12 cellular contexts compared by ENCODE assay signal in the genomic region with DNA sequence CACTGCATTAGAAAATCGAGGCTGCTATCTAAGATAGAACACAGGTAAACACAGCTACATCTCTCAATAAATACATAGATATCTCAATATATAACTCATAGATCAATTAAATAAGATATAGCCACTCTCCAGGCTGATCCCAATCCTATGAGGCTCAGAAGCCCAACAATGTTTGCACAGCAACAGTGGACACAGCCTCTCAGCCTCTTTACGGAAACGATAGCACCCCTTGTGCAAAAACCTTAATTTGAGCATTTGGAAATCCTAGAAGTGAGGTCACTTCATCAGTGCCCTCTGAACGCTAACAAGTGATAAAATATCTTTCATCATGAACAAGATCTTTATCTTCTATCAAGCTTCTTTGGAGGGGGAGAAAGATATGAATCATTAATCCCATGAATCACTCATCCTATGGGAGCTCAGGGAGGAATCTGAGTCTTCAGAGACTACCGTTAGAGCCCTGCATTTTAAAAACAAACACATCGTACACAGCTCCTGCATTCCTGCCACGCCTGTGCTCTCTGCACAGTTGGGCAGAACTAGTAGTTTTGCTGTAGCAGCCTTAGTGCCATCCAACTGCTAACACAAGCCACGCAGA.
DNase-seq lines count a peak whose midpoint lies in the region; ATAC-seq and TF ChIP-seq lines count a peak whose summit lies in the region.
"Had no signal": no experiment of that assay in that cellular context is flagged by ENCODE, and none has a peak within 500 bp of the region (broad histone marks: within the 10 kb centered on the region; RNA-seq: fewer than 3 reads in every experiment).

No MANE protein-coding gene starts in this region.

- peak; percentile 92 for DNase-seq in LHCN-M2 (ENCODE audit: low read depth)
- peak; percentile 30 for DNase-seq in astrocyte of the spinal cord (ENCODE audit: low read depth, low spot score)
- peak; percentile 68 for DNase-seq in iris pigment epithelial cell (ENCODE audit: low read depth)
- DNase-seq in G401 (ENCODE audit: low spot score), result no peak
- no peak for DNase-seq in stimulated activated CD4-positive, alpha-beta T cell treated with anti-CD3 and anti-CD28 coated beads, Interleukin-12 subunit alpha, Interleukin-12 subunit beta, amount 100 ng/mL, for 4 hours
- DNase-seq: activated CD4-positive, alpha-beta T cell treated with anti-CD3 and anti-CD28 coated beads, Interleukin-2, amount 50 U/mL, for 4 hours; glutamatergic neuron; NK-92 treated with Interleukin-12 subunit alpha and Interleukin-12 subunit beta, amount 100 ng/mL, for 24 hours had no signal

- TF ChIP-seq CTCF in C4-2B (conservative IDR thresholded peaks at IDR 0.05) (no peak), astrocyte of the spinal cord (IDR thresholded peaks at IDR 0.05; ENCODE audit: low read depth, low read length) (no peak)

- in situ Hi-C loops in astrocyte of the spinal cord (cut with HindIII; ENCODE audit: low sequenced_read_pairs), result no loop called here
- in situ Hi-C loops in G401 (cut with HindIII; ENCODE audit: low sequenced_read_pairs), result no loop called here

- H3K27ac ChIP-seq in C4-2B, result peak overlapping the region; percentile 14; the same call in 1 of the 2 replicates
- H3K27ac ChIP-seq: BLaER1 had no signal

- H3K4me3 ChIP-seq in astrocyte of the spinal cord (ENCODE audit: low read depth, low read length), result no peak overlapping the region
- H3K4me3 ChIP-seq: BLaER1 had no signal

- no peak for ATAC-seq in activated CD4-positive, CD25-positive, alpha-beta regulatory T cell treated with anti-CD3 and anti-CD28 coated beads, Interleukin-2, amount 50 U/mL, for 24 hours
- no peak for ATAC-seq in HG03442 (IDR thresholded peaks at IDR 0.05; ENCODE audit: unreplicated experiment)

Comparison
In these comparisons a context has a peak if more than half of its experiments do, and no peak if none do; other contexts are left out.
1. DNase-seq: peak in LHCN-M2 (single experiment), astrocyte of the spinal cord (single experiment) and iris pigment epithelial cell (single experiment); none in G401 (single experiment) and stimulated activated CD4-positive, alpha-beta T cell treated with anti-CD3 and anti-CD28 coated beads, Interleukin-12 subunit alpha, Interleukin-12 subunit beta, amount 100 ng/mL, for 4 hours (single experiment).